ENCODE assay signal across 1 cellular context in the genomic region with DNA sequence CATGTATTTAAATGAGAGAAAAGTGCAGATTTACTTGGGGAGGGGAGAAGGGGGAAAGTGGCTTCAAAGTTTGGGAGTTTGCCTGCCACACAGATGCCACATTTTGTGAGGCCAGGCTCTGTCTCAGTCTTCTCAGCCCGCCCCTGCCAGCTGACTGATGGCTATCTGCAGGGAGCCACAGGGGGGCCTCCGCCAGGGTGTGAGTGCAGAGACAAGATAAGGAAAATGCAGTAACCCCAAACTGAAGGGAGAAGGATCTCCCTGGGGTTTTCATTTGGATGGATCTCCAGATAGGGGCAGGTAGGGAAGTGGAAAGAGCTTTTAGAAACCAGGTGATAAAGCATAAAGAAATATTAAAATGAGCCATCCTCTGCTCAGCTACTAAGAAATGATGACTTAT.
TF ChIP-seq lines count a peak whose summit lies in the region.

No MANE protein-coding gene starts in this region.

TF ChIP-seq in SK-N-SH treated with all-trans-retinoic acid at 6 μM for 48 hours, 23 proteins besides CTCF, POLR2A, EP300 and RAD21:
- TF ChIP-seq, protein P1, sequence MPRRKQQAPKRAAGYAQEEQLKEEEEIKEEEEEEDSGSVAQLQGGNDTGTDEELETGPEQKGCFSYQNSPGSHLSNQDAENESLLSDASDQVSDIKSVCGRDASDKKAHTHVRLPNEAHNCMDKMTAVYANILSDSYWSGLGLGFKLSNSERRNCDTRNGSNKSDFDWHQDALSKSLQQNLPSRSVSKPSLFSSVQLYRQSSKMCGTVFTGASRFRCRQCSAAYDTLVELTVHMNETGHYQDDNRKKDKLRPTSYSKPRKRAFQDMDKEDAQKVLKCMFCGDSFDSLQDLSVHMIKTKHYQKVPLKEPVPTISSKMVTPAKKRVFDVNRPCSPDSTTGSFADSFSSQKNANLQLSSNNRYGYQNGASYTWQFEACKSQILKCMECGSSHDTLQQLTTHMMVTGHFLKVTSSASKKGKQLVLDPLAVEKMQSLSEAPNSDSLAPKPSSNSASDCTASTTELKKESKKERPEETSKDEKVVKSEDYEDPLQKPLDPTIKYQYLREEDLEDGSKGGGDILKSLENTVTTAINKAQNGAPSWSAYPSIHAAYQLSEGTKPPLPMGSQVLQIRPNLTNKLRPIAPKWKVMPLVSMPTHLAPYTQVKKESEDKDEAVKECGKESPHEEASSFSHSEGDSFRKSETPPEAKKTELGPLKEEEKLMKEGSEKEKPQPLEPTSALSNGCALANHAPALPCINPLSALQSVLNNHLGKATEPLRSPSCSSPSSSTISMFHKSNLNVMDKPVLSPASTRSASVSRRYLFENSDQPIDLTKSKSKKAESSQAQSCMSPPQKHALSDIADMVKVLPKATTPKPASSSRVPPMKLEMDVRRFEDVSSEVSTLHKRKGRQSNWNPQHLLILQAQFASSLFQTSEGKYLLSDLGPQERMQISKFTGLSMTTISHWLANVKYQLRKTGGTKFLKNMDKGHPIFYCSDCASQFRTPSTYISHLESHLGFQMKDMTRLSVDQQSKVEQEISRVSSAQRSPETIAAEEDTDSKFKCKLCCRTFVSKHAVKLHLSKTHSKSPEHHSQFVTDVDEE (CRISPR knock-in tag; IDR thresholded peaks at IDR 0.05), result no peak
- TF ChIP-seq ZFP30 (CRISPR knock-in tag; IDR thresholded peaks at IDR 0.05), result no peak
- no peak for TF ChIP-seq OSR1 (CRISPR knock-in tag; IDR thresholded peaks at IDR 0.05)
- no peak for TF ChIP-seq ZC3H10 (CRISPR knock-in tag; IDR thresholded peaks at IDR 0.05)
- TF ChIP-seq, protein P2, sequence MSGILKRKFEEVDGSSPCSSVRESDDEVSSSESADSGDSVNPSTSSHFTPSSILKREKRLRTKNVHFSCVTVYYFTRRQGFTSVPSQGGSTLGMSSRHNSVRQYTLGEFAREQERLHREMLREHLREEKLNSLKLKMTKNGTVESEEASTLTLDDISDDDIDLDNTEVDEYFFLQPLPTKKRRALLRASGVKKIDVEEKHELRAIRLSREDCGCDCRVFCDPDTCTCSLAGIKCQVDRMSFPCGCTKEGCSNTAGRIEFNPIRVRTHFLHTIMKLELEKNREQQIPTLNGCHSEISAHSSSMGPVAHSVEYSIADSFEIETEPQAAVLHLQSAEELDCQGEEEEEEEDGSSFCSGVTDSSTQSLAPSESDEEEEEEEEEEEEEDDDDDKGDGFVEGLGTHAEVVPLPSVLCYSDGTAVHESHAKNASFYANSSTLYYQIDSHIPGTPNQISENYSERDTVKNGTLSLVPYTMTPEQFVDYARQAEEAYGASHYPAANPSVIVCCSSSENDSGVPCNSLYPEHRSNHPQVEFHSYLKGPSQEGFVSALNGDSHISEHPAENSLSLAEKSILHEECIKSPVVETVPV (CRISPR knock-in tag; IDR thresholded peaks at IDR 0.05), result no peak
- TF ChIP-seq ZNF70 (CRISPR knock-in tag; IDR thresholded peaks at IDR 0.05), result no peak
- TF ChIP-seq ZFP3 (CRISPR knock-in tag; IDR thresholded peaks at IDR 0.05), result no peak
